Comparison of ENCODE assay signal across 10 cellular contexts in genomic region chr6:27811383-27811782, GRCh38.
DNase-seq lines count a peak whose midpoint lies in the region; ATAC-seq and TF ChIP-seq lines count a peak whose summit lies in the region.
"Had no signal": no experiment of that assay in that cellular context is flagged by ENCODE, and none has a peak within 500 bp of the region (broad histone marks: within the 10 kb centered on the region; RNA-seq: fewer than 3 reads in every experiment).

No MANE protein-coding gene starts in this region.

- ATAC-seq in activated B cell treated with CpG ODN at 0.5 μM for 24 hours (ENCODE audit: low read depth) (no peak), HG02571 (IDR thresholded peaks at IDR 0.05; ENCODE audit: unreplicated experiment) (no peak)

- H3K9me3 Mint-ChIP-seq in HFFc6: no peaks in the 10 kb centered on the region
- H3K9me3 Mint-ChIP-seq in activated B cell treated with CpG ODN at 0.5 μM for 24 hours: peaks cover 11% of the 10 kb centered on the region

- H3K27me3 ChIP-seq in A673 (replicated peaks; ENCODE audit: insufficient read depth, low read depth, low read length, poor library complexity): no peaks in the 10 kb centered on the region
- no peaks in the 10 kb centered on the region for H3K27me3 ChIP-seq in iPS-15b (ENCODE audit: control insufficient read depth, insufficient read depth, low read length)

- H3K9ac ChIP-seq in iPS-15b (ENCODE audit: low read depth, low read length): peak overlapping the region; percentile 4

- POLR2A ChIA-PET in A673 (lab: Charles Lee; ENCODE audit: low non-redundant PET): interaction anchor here (1.3 to 1.8 kb wide), 3 partner anchors 27 to 679 kb away, joined by 4 to 16 read pairs (median 4); a partner anchor contains a TSS
- POLR2A ChIA-PET in activated B cell treated with CpG ODN at 0.5 μM for 24 hours (lab: Charles Lee): interaction anchor here (0.6 to 9.1 kb wide), 20 partner anchors 11 to 1791 kb away, joined by 3 to 334 read pairs (median 18); a partner anchor contains a TSS

- H3K4me3 ChIP-seq in A673 (ENCODE audit: low read depth, low read length, poor library complexity, severe bottlenecking): peak overlapping the region; percentile 70
- H3K4me3 ChIP-seq in iPS-15b (ENCODE audit: low read depth, low read length): peak overlapping the region; percentile 96
- H3K4me3 ChIP-seq: lung had no signal

- peak overlapping the region; percentile 83 for H3K27ac ChIP-seq in A673 (ENCODE audit: low read depth, low read length, poor library complexity, severe bottlenecking)

- no peaks in the 10 kb centered on the region for H3K9me3 ChIP-seq in A673 (ENCODE audit: low read depth, low read length, poor library complexity, severe bottlenecking)
- H3K9me3 ChIP-seq in iPS-15b (ENCODE audit: control insufficient read depth, insufficient read depth, low read length): no peaks in the 10 kb centered on the region

- intact Hi-C loops in A673 (cut with micrococcal nuclease; ENCODE audit: unreplicated experiment) (loop anchor here (5.0 to 10.0 kb wide), 2 partner anchors 81 to 1767 kb away; a partner anchor contains a TSS), activated B cell treated with CpG ODN at 0.5 μM for 24 hours (cut with micrococcal nuclease) (no loop called here)

- H3K36me3 ChIP-seq in A673 (ENCODE audit: insufficient read depth, low read length, poor library complexity, severe bottlenecking): no peaks in the 10 kb centered on the region
- no peaks in the 10 kb centered on the region for H3K36me3 ChIP-seq in iPS-15b (ENCODE audit: control insufficient read depth, insufficient read depth, low read length)

- TF ChIP-seq CTCF in A673 (conservative IDR thresholded peaks at IDR 0.05; ENCODE audit: low read depth, low read length) (no peak), HFFc6 (IDR thresholded peaks at IDR 0.05) (no peak), activated B cell treated with CpG ODN at 0.5 μM for 24 hours (IDR thresholded peaks at IDR 0.05) (no peak), GM10266 (IDR thresholded peaks at IDR 0.05; ENCODE audit: control insufficient read depth, insufficient read depth, low read depth, missing control alignments) (no peak)

- H3K4me3 Mint-ChIP-seq in HFFc6: peak overlapping the region; percentile 95
- H3K4me3 Mint-ChIP-seq in activated B cell treated with CpG ODN at 0.5 μM for 24 hours: peak overlapping the region; percentile 93

- CTCF ChIA-PET in A673 (lab: Charles Lee): no interaction called here
- CTCF ChIA-PET in activated B cell treated with CpG ODN at 0.5 μM for 24 hours (lab: Charles Lee): interaction anchor here (0.9 to 4.0 kb wide), 4 partner anchors 12 to 84 kb away, joined by 3 to 27 read pairs (median 9); a partner anchor contains a TSS

- BruUV-seq in A673 (replicated peaks; lab: Mats Ljungman, UMichigan): no TSS peak

- H3K36me3 Mint-ChIP-seq in HFFc6 (ENCODE audit: low read depth) (no peaks in the 10 kb centered on the region), activated B cell treated with CpG ODN at 0.5 μM for 24 hours (ENCODE audit: low read depth) (peaks cover 13% of the 10 kb centered on the region)

- H3K4me1 Mint-ChIP-seq in HFFc6 (ENCODE audit: low read depth): peaks cover 73% of the 10 kb centered on the region
- H3K4me1 Mint-ChIP-seq in activated B cell treated with CpG ODN at 0.5 μM for 24 hours: peaks cover 66% of the 10 kb centered on the region

- peak overlapping the region; percentile 97 for H3K27ac Mint-ChIP-seq in HFFc6
- peak overlapping the region; percentile 97 for H3K27ac Mint-ChIP-seq in activated B cell treated with CpG ODN at 0.5 μM for 24 hours

- DNase-seq in A673 (ENCODE audit: low spot score) (no peak), HFFc6 (no peak), activated B cell treated with CpG ODN at 0.5 μM for 24 hours (no peak), cerebellar nuclear complex (lab: John Stamatoyannopoulos, UW) (no peak), GM10266 (ENCODE audit: extremely low spot score) (no peak), SW480 (ENCODE audit: low spot score) (no peak)
- DNase-seq: stimulated activated naive CD4-positive, alpha-beta T cell treated with Interleukin-2 at 50 U/mL for 16 hours had no signal

- H3K27me3 Mint-ChIP-seq in HFFc6 (ENCODE audit: insufficient read depth) (peaks cover 19% of the 10 kb centered on the region), activated B cell treated with CpG ODN at 0.5 μM for 24 hours (no peaks in the 10 kb centered on the region)

- H3K4me1 ChIP-seq in A673 (ENCODE audit: insufficient read depth, low read length, poor library complexity, severe bottlenecking) (peaks cover 24% of the 10 kb centered on the region), iPS-15b (ENCODE audit: control insufficient read depth, insufficient read depth, low read length) (peaks cover 6% of the 10 kb centered on the region)
